18 cellular contexts compared by ENCODE assay signal in genomic region chr2:69499966-69500365, GRCh38.
A peak's percentile ranks its signal among the peaks of the same experiment; 100 is the strongest.
DNase-seq lines count a peak whose midpoint lies in the region; ATAC-seq, FAIRE-seq and TF ChIP-seq lines count a peak whose summit lies in the region.
"Had no signal": no experiment of that assay in that cellular context is flagged by ENCODE, and none has a peak within 500 bp of the region (broad histone marks: within the 10 kb centered on the region; RNA-seq: fewer than 3 reads in every experiment).

No MANE protein-coding gene starts in this region.

- DNase-seq in activated naive CD4-positive, alpha-beta T cell treated with Interleukin-2 at 50 U/mL for 16 hours, result no peak
- DNase-seq in NCI-H146 treated with DMSO at 0.1 percent for 48 hours (lab: John Stamatoyannopoulos, UW; ENCODE audit: unreplicated experiment) (peak; percentile 76), GM12878 (ENCODE audit: low read depth, low spot score) (no peak), NCI-H345 (lab: John Stamatoyannopoulos, UW) (no peak), DMS79 treated with DMSO at 0.1 percent for 48 hours (lab: John Stamatoyannopoulos, UW) (no peak)
- no peak for DNase-seq in stimulated activated CD4-positive, alpha-beta T cell treated with anti-CD3 and anti-CD28 coated beads, Interleukin-2, amount 100 ng/mL, for 48 hours
- DNase-seq: activated CD4-positive, alpha-beta T cell treated with anti-CD3 and anti-CD28 coated beads, Interleukin-2, amount 50 U/mL, for 1 hour; activated effector memory CD4-positive, alpha-beta T cell treated with Interleukin-2 at 50 U/mL for 16 hours; cortex of kidney; left ventricle myocardium superior; NCI-H2029 treated with DMSO at 0.1 percent for 48 hours; NCI-H524; PC-3; sigmoid colon; substantia nigra had no signal

- no peak for ATAC-seq in GM12878
- ATAC-seq: left ventricle myocardium superior, PC-3 had no signal

- no peaks in the 10 kb centered on the region for H3K27me3 Mint-ChIP-seq in activated naive CD4-positive, alpha-beta T cell treated with anti-CD3 and anti-CD28 coated beads, Interleukin-2, amount 50 U/mL, for 24 hours

- H3K27me3 ChIP-seq in GM12878 (replicated peaks in 1 of 2; ENCODE audit: control insufficient read depth in 2 of 2, insufficient read depth in 2 of 2, low read length in 1 of 2), result no peaks in the 10 kb centered on the region
- H3K27me3 ChIP-seq: sigmoid colon had no signal

- in situ Hi-C loops in GM12878 (cut with MboI), result no loop called here

- WGBS in GM12878 (ENCODE audit: insufficient coverage, insufficient replicate concordance, low lambda C conversion rate, missing lambda C conversion rate), result 91% methylated on average over 3 of the region's 3 CpGs

- H4K20me1 ChIP-seq in GM12878 (ENCODE audit: control insufficient read depth, insufficient read depth), result no peaks in the 10 kb centered on the region

- SMC1A ChIA-PET in GM12878 (lab: Charles Lee; ENCODE audit: uncharacterized antibody, unreplicated experiment), result interaction anchor here (1.4 to 2.0 kb wide), 2 partner anchors 9 to 62 kb away, joined by 3 to 5 read pairs; partner anchors contain the start of gene NFU1

- CTCF ChIA-PET in GM12878 (lab: Yijun Ruan, JAX), result interaction anchor here (1.3 to 2.0 kb wide), 4 partner anchors 9 to 124 kb away, joined by 3 to 8 read pairs (median 4); no protein-coding TSS in a partner anchor

- no peak overlapping the region for H3K9ac ChIP-seq in GM12878 (ENCODE audit: control insufficient read depth, insufficient read depth, low read length)

- no peak for TF ChIP-seq POLR2A in GM12878 (IDR thresholded peaks at IDR 0.05; ENCODE audit: low read depth, low read length)

- intact Hi-C loops in GM12878 (cut with micrococcal nuclease; ENCODE audit: unreplicated experiment), result no loop called here

- peaks cover 0 to 2% of the 10 kb centered on the region in 2 experiments; a peak in 2 of 4 replicates for H3K36me3 ChIP-seq in GM12878 (ENCODE audit: control insufficient read depth in 2 of 2, insufficient read depth in 2 of 2, low read length in 1 of 2)

- TF ChIP-seq CTCF in GM12878 (IDR thresholded peaks at IDR 0.05 in 2 of 3, conservative IDR thresholded peaks at IDR 0.05 in 1 of 3; ENCODE audit: control insufficient read depth in 2 of 3, extremely low read depth in 1 of 3, insufficient read depth in 1 of 3, low read depth in 3 of 3, low read length in 3 of 3), result no peak

- no peak overlapping the region for H3K27ac ChIP-seq in GM12878 (ENCODE audit: control insufficient read depth, insufficient read depth)
- H3K27ac ChIP-seq: sigmoid colon had no signal

- H3K4me1 Mint-ChIP-seq in activated naive CD4-positive, alpha-beta T cell treated with anti-CD3 and anti-CD28 coated beads, Interleukin-2, amount 50 U/mL, for 24 hours, result peaks cover 42% of the 10 kb centered on the region

- H3K36me3 Mint-ChIP-seq in activated naive CD4-positive, alpha-beta T cell treated with anti-CD3 and anti-CD28 coated beads, Interleukin-2, amount 50 U/mL, for 24 hours, result peaks cover 16% of the 10 kb centered on the region

- H3K4me2 ChIP-seq in GM12878 (ENCODE audit: control insufficient read depth, insufficient read depth), result no peak overlapping the region

- no peak overlapping the region for H2AFZ ChIP-seq in GM12878 (ENCODE audit: control insufficient read depth, low read depth, low read length)

- no peak overlapping the region for H3K4me3 ChIP-seq in GM12878
- H3K4me3 ChIP-seq: sigmoid colon had no signal

- no peak for TF ChIP-seq EP300 in GM12878 (IDR thresholded peaks at IDR 0.05; ENCODE audit: borderline replicate concordance in 1 of 2, control insufficient read depth in 1 of 2, low read depth in 2 of 2, low read length in 2 of 2)

- peak overlapping the region; percentile 80 for H3K4me3 Mint-ChIP-seq in activated naive CD4-positive, alpha-beta T cell treated with anti-CD3 and anti-CD28 coated beads, Interleukin-2, amount 50 U/mL, for 24 hours
- H3K4me3 Mint-ChIP-seq: brain had no signal

- POLR2A ChIA-PET in GM12878 (lab: Charles Lee), result no interaction called here

- RAD21 ChIA-PET in GM12878 (lab: Charles Lee; ENCODE audit: unreplicated experiment), result interaction anchor here (0.5 to 1.5 kb wide), 3 partner anchors 9 to 609 kb away, joined by 3 read pairs; partner anchors contain the start of gene NFU1

- H3K79me2 ChIP-seq in GM12878 (ENCODE audit: control insufficient read depth, insufficient read depth, low read length), result no peaks in the 10 kb centered on the region

- peaks cover 8% of the 10 kb centered on the region for H3K4me1 ChIP-seq in GM12878 (ENCODE audit: control insufficient read depth, insufficient read depth, low read length)

- H3K9me3 ChIP-seq in GM12878 (replicated peaks; ENCODE audit: control insufficient read depth, insufficient read depth, low read length), result no peaks in the 10 kb centered on the region
- H3K9me3 ChIP-seq: sigmoid colon had no signal

- no peaks in the 10 kb centered on the region for H3K9me3 Mint-ChIP-seq in activated naive CD4-positive, alpha-beta T cell treated with anti-CD3 and anti-CD28 coated beads, Interleukin-2, amount 50 U/mL, for 24 hours
- H3K9me3 Mint-ChIP-seq: brain had no signal

- peak overlapping the region; percentile 95 for H3K27ac Mint-ChIP-seq in activated naive CD4-positive, alpha-beta T cell treated with anti-CD3 and anti-CD28 coated beads, Interleukin-2, amount 50 U/mL, for 24 hours

- no peak for TF ChIP-seq RAD21 in GM12878 (IDR thresholded peaks at IDR 0.05; ENCODE audit: insufficient read depth, low read depth, low read length)

- no TSS peak for BruUV-seq in GM12878 (replicated peaks; lab: Mats Ljungman, UMichigan)

- FAIRE-seq in GM12878 (lab: Jason Lieb, UNC), result no peak
- FAIRE-seq: frontal cortex had no signal

TF ChIP-seq in GM12878, 131 proteins besides CTCF, POLR2A, EP300 and RAD21:
- peak; percentile 74; the same call in 1 of the 2 replicates for TF ChIP-seq ATF7 (IDR thresholded peaks at IDR 0.05; ENCODE audit: low read depth)
- TF ChIP-seq POLR2AphosphoS2 (IDR thresholded peaks at IDR 0.05; ENCODE audit: low read depth, low read length), result no peak
- no peak for TF ChIP-seq PRDM15 (CRISPR knock-in tag; IDR thresholded peaks at IDR 0.05)
- TF ChIP-seq ESRRA (IDR thresholded peaks at IDR 0.05; ENCODE audit: low read length), result no peak
- TF ChIP-seq PML (IDR thresholded peaks at IDR 0.05; ENCODE audit: low read length), result no peak
- no peak for TF ChIP-seq PAX5 (IDR thresholded peaks at IDR 0.05; ENCODE audit: borderline replicate concordance, low read depth, low read length)
